8 cellular contexts compared by ENCODE assay signal in genomic region chr20:47318596-47319516, GRCh38. TPM values are rescaled to one million over a fixed set of nuclear protein-coding genes. Genes with fewer than 3 reads are reported as not detected.
A peak's percentile ranks its signal among the peaks of the same experiment; 100 is the strongest.
DNase-seq lines count a peak whose midpoint lies in the region; ATAC-seq and TF ChIP-seq lines count a peak whose summit lies in the region.

No MANE protein-coding gene starts in this region.

- H3K4me3 ChIP-seq in BE2C (ENCODE audit: low read depth, low read length) (no peak overlapping the region), IMR-90 (ENCODE audit: insufficient read depth, low read depth, low read length) (no peak overlapping the region), uterus (no peak overlapping the region)

- TF ChIP-seq RAD21 in IMR-90 (IDR thresholded peaks at IDR 0.05; ENCODE audit: low read length): no peak

- H3K4me1 ChIP-seq in BE2C: peaks cover 16% of the 10 kb centered on the region
- peaks cover 45% of the 10 kb centered on the region for H3K4me1 ChIP-seq in IMR-90 (ENCODE audit: control insufficient read depth, insufficient read depth, low read length)
- H3K4me1 ChIP-seq in uterus: peaks cover 28 to 36% of the 10 kb centered on the region in 2 donors

- H3K56ac ChIP-seq in IMR-90 (ENCODE audit: extremely low read depth, insufficient read depth, low read length): peak overlapping the region; percentile 97

- peak overlapping the region; percentile 95 for H2AK9ac ChIP-seq in IMR-90 (replicated peaks; ENCODE audit: low read depth, low read length, poor library complexity)

- peak overlapping the region; percentile 94 for H2BK20ac ChIP-seq in IMR-90 (ENCODE audit: low read depth, low read length)

- H4K20me1 ChIP-seq in IMR-90 (ENCODE audit: insufficient read depth, low read length): no peaks in the 10 kb centered on the region

- peaks cover 64% of the 10 kb centered on the region for H3K4me1 Mint-ChIP-seq in activated T-cell treated with anti-CD3 and anti-CD28 coated beads, Interleukin-2, amount 50 U/mL, for 4 hours (ENCODE audit: low read depth)
- H3K4me1 Mint-ChIP-seq in naive B cell: peaks cover 51 to 92% (median 84%) of the 10 kb centered on the region in 3 donors

- H3K9me3 ChIP-seq in BE2C (no peaks in the 10 kb centered on the region), IMR-90 (ENCODE audit: control insufficient read depth, insufficient read depth, low read length) (no peaks in the 10 kb centered on the region), uterus (no peaks in the 10 kb centered on the region)

- H3K27ac Mint-ChIP-seq in naive B cell: peak overlapping the region; percentile 77 to 95 (median 87)

- peak; percentile 33 for ATAC-seq in IMR-90 (ENCODE audit: low read depth)
- peak in 1 of 2 donors; percentile 16 for ATAC-seq in activated T-cell treated with anti-CD3 and anti-CD28 coated beads, Interleukin-2, amount 50 U/mL, for 4 hours
- no peak for ATAC-seq in naive B cell (ENCODE audit: low read depth in 2 of 2)
- ATAC-seq in HG03025 (IDR thresholded peaks at IDR 0.05; ENCODE audit: low FRiP score, unreplicated experiment): no peak

- DNase-seq in BE2C: peak; percentile 43
- DNase-seq in IMR-90: peak; percentile 69
- no peak for DNase-seq in activated T-cell treated with anti-CD3 and anti-CD28 coated beads, Interleukin-2, amount 50 U/mL, for 4 hours
- DNase-seq in fibroblast of the conjunctiva (ENCODE audit: low read depth): peak; percentile 73
- DNase-seq in naive B cell: no peak
- DNase-seq in uterus: peak; percentile 81 to 84
- no peak for DNase-seq in GM13977 (ENCODE audit: low spot score)

- peak overlapping the region; percentile 88 for H3K9ac ChIP-seq in IMR-90 (ENCODE audit: low read depth, low read length)

- peak overlapping the region; percentile 98 for H3K14ac ChIP-seq in IMR-90 (replicated peaks; ENCODE audit: low read depth, low read length)

- peak overlapping the region; percentile 39 for H3K4me2 ChIP-seq in IMR-90 (ENCODE audit: low read depth, low read length)

- H3K27me3 Mint-ChIP-seq in activated T-cell treated with anti-CD3 and anti-CD28 coated beads, Interleukin-2, amount 50 U/mL, for 4 hours (ENCODE audit: low read depth): no peaks in the 10 kb centered on the region
- H3K27me3 Mint-ChIP-seq in naive B cell: no peaks in the 10 kb centered on the region

- peak overlapping the region; percentile 16 for H3K4me3 Mint-ChIP-seq in activated T-cell treated with anti-CD3 and anti-CD28 coated beads, Interleukin-2, amount 50 U/mL, for 4 hours
- peak overlapping the region in 7 of 8 donors; percentile 13 to 83 (median 57) for H3K4me3 Mint-ChIP-seq in naive B cell

- POLR2A ChIA-PET in IMR-90 (lab: Charles Lee; ENCODE audit: unreplicated experiment): interaction anchor here (0.6 to 1.1 kb wide), 3 partner anchors 12 to 38 kb away, joined by 3 to 4 read pairs (median 3); partner anchors contain the start of gene ZMYND8

- peak overlapping the region; percentile 100 for H3K23ac ChIP-seq in IMR-90 (ENCODE audit: low read depth, low read length)

- H3K27me3 ChIP-seq in BE2C (no peaks in the 10 kb centered on the region), IMR-90 (ENCODE audit: control insufficient read depth, insufficient read depth, low read length) (no peaks in the 10 kb centered on the region), uterus (no peaks in the 10 kb centered on the region)

- CTCF ChIA-PET in IMR-90 (lab: Yijun Ruan, JAX): interaction anchor here (2.9 kb wide), 1 partner anchor 65 kb away, joined by 17 read pairs; no protein-coding TSS in a partner anchor

- peak; percentile 6; the same call in 1 of the 2 replicates for TF ChIP-seq POLR2A in IMR-90 (IDR thresholded peaks at IDR 0.05; ENCODE audit: low read depth, low read length)
- TF ChIP-seq POLR2A in uterus (IDR thresholded peaks at IDR 0.05): peak; percentile 58 to 67

- peak overlapping the region; percentile 99 for H2AK5ac ChIP-seq in IMR-90 (ENCODE audit: low read depth, low read length)

- peak overlapping the region; percentile 99 for H3K4ac ChIP-seq in IMR-90 (ENCODE audit: low read depth, low read length)

- dilution Hi-C loops in IMR-90 (cut with HindIII; ENCODE audit: low sequenced_read_pairs, unreplicated experiment): no loop called here

- H3K9me3 Mint-ChIP-seq in activated T-cell treated with anti-CD3 and anti-CD28 coated beads, Interleukin-2, amount 50 U/mL, for 4 hours: no peaks in the 10 kb centered on the region
- no peaks in the 10 kb centered on the region for H3K9me3 Mint-ChIP-seq in naive B cell

- H3K36me3 Mint-ChIP-seq in activated T-cell treated with anti-CD3 and anti-CD28 coated beads, Interleukin-2, amount 50 U/mL, for 4 hours (ENCODE audit: insufficient read depth): peaks cover 3% of the 10 kb centered on the region
- H3K36me3 Mint-ChIP-seq in naive B cell: no peaks in the 10 kb centered on the region

- peaks cover 41 to 85% of the 10 kb centered on the region in 2 experiments for H3K79me1 ChIP-seq in IMR-90 (ENCODE audit: low read depth in 1 of 2, low read length in 2 of 2)

- H2BK120ac ChIP-seq in IMR-90 (ENCODE audit: low read depth, low read length): peak overlapping the region; percentile 98

- H3K9me1 ChIP-seq in IMR-90 (ENCODE audit: insufficient read depth, low read length): peaks cover 19% of the 10 kb centered on the region

- H4K5ac ChIP-seq in IMR-90 (ENCODE audit: low read depth, low read length): peak overlapping the region; percentile 97

- intact Hi-C loops in IMR-90 (cut with micrococcal nuclease): loop anchor here (1.0 to 5.0 kb wide), 2 partner anchors 38 to 47 kb away; no protein-coding TSS in a partner anchor
- intact Hi-C loops in uterus (cut with DNase I; ENCODE audit: low total_unique reads): loop anchor here (5.0 kb wide), 1 partner anchor 38 kb away; the partner anchor contains the start of gene ZMYND8

- peak overlapping the region; percentile 99 for H2BK5ac ChIP-seq in IMR-90 (ENCODE audit: low read depth, low read length, poor library complexity, severe bottlenecking)

- H2BK15ac ChIP-seq in IMR-90 (ENCODE audit: low read depth, low read length): peak overlapping the region; percentile 97; the same call in 2 of the 3 replicates

- in situ Hi-C loops in IMR-90 (cut with MboI; ENCODE audit: low sequenced_read_pairs) (no loop called here), GM13977 (cut with MboI; ENCODE audit: low pct_unique_long_range_greater_than_20kb, low sequenced_read_pairs, unreplicated experiment) (no loop called here)

- H3K27ac ChIP-seq in IMR-90 (ENCODE audit: insufficient read depth, low read length) (peak overlapping the region; percentile 95), uterus (peak overlapping the region; percentile 93 to 98)

- TF ChIP-seq CTCF in BE2C (IDR thresholded peaks at IDR 0.05; ENCODE audit: low read depth, low read length) (no peak), IMR-90 (conservative IDR thresholded peaks at IDR 0.05; ENCODE audit: low read depth, low read length) (no peak), uterus (IDR thresholded peaks at IDR 0.05) (no peak), GM13977 (IDR thresholded peaks at IDR 0.05; ENCODE audit: extremely low read depth, insufficient read depth, missing control alignments) (no peak)

- peak overlapping the region; percentile 51 for H2AFZ ChIP-seq in IMR-90 (replicated peaks; ENCODE audit: low read length, poor library complexity)

- WGBS in IMR-90 (ENCODE audit: extremely low coverage in 2 of 2, insufficient read length in 1 of 2), 2 experiments: 0% methylated on average over 1 of the region's 28 CpGs; no CpG with 5 or more reads in 1 of the 2 experiments

- H3K18ac ChIP-seq in IMR-90 (ENCODE audit: low read depth, low read length): peak overlapping the region; percentile 95

- H4K91ac ChIP-seq in IMR-90 (ENCODE audit: insufficient read depth, low read depth, low read length): peak overlapping the region; percentile 100

- no TSS peak for BruUV-seq in IMR-90 (replicated peaks; lab: Mats Ljungman, UMichigan)

- peak overlapping the region; percentile 96 to 99 for H4K8ac ChIP-seq in IMR-90 (ENCODE audit: low read depth in 2 of 2, low read length in 2 of 2)

- H3K36me3 ChIP-seq in BE2C: peaks cover 29% of the 10 kb centered on the region
- H3K36me3 ChIP-seq in IMR-90 (ENCODE audit: control insufficient read depth, insufficient read depth, low read length): no peaks in the 10 kb centered on the region
- H3K36me3 ChIP-seq in uterus: no peaks in the 10 kb centered on the region

TF ChIP-seq in IMR-90, 13 proteins besides CTCF, POLR2A, EP300 and RAD21:
- TF ChIP-seq NFE2L2 (IDR thresholded peaks at IDR 0.05; ENCODE audit: low read depth, low read length): no peak
- TF ChIP-seq CEBPB (IDR thresholded peaks at IDR 0.05; ENCODE audit: low read depth, low read length): no peak
- TF ChIP-seq BHLHE40 (IDR thresholded peaks at IDR 0.05; ENCODE audit: low read depth, low read length): no peak
- TF ChIP-seq MAFK (IDR thresholded peaks at IDR 0.05; ENCODE audit: low read depth, low read length): no peak
- TF ChIP-seq RCOR1 (IDR thresholded peaks at IDR 0.05; ENCODE audit: insufficient replicate concordance, low read length): no peak
- 0 out of 2 replicates have a peak, but pooled peaks have one; percentile 1 for TF ChIP-seq CHD1 (IDR thresholded peaks at IDR 0.05; ENCODE audit: low read depth, low read length)

RNA-seq across cellular contexts. Expression of gene ZMYND8, which starts 37.6 kb away (rescaled TPM):
- polyA plus RNA-seq in BE2C (2012; ENCODE audit: insufficient read depth, insufficient read length, low read depth): 60.5 TPM
- total RNA-seq in IMR-90 (2012; rRNA removed): 23.6 and 24.0 TPM in 2 replicates
- 28.2 and 28.3 TPM in 2 replicates for polyA plus RNA-seq in IMR-90 (2012; rRNA removed)
- 12.6 and 14.1 TPM in 2 replicates for polyA plus RNA-seq in IMR-90 (2012; cell fraction: cytosol; rRNA removed)
- 43.6 and 72.5 TPM in 2 replicates for polyA plus RNA-seq in IMR-90 (2012; cell fraction: nucleus; rRNA removed; ENCODE audit: low replicate concordance)
- total RNA-seq in activated T-cell treated with anti-CD3 and anti-CD28 coated beads, Interleukin-2, amount 50 U/mL, for 4 hours: 10 to 100 TPM; 15.6 to 18.7 (median 17.5) TPM
- polyA plus RNA-seq in naive B cell (ENCODE audit: low read depth in 6 of 6): 10 to 100 TPM in 4 of 6 donors, 1 to 10 TPM in 2; 2.7 to 22.7 (median 12.1) TPM
- total RNA-seq in uterus: 10 to 100 TPM; 10.2 to 26.7 (median 16.0) TPM

Comparison
In these comparisons a context has a peak if more than half of its experiments do, and no peak if none do; other contexts are left out.
1. DNase-seq: peak in BE2C (single experiment), IMR-90 (single experiment), fibroblast of the conjunctiva (single experiment) and uterus (2 of 2); none in activated T-cell treated with anti-CD3 and anti-CD28 coated beads, Interleukin-2, amount 50 U/mL, for 4 hours (single experiment), naive B cell (single experiment) and GM13977 (single experiment).